ENCODE assay signal across 23 cellular contexts in genomic region chr10:22545643-22546042, GRCh38.
DNase-seq lines count a peak whose midpoint lies in the region; ATAC-seq lines count a peak whose summit lies in the region.
"Had no signal": no experiment of that assay in that cellular context is flagged by ENCODE, and none has a peak within 500 bp of the region (broad histone marks: within the 10 kb centered on the region; RNA-seq: fewer than 3 reads in every experiment).

No MANE protein-coding gene starts in this region.

- H3K27me3 Mint-ChIP-seq in activated naive CD8-positive, alpha-beta T cell = no peaks in the 10 kb centered on the region
- no peaks in the 10 kb centered on the region for H3K27me3 Mint-ChIP-seq in activated naive CD8-positive, alpha-beta T cell treated with anti-CD3 and anti-CD28 coated beads for 36 hours
- peaks cover 0 to 3% of the 10 kb centered on the region in 2 donors for H3K27me3 Mint-ChIP-seq in CD8-positive, alpha-beta memory T cell
- H3K27me3 Mint-ChIP-seq in effector memory CD8-positive, alpha-beta T cell = no peaks in the 10 kb centered on the region
- no peaks in the 10 kb centered on the region for H3K27me3 Mint-ChIP-seq in stimulated activated naive CD8-positive, alpha-beta T cell treated with anti-CD3 and anti-CD28 coated beads, Interleukin-15, amount 100 ng/mL, for 72 hours

- peaks cover 21% of the 10 kb centered on the region for H3K4me1 Mint-ChIP-seq in activated naive CD8-positive, alpha-beta T cell (ENCODE audit: low read depth)
- peaks cover 16% of the 10 kb centered on the region for H3K4me1 Mint-ChIP-seq in activated naive CD8-positive, alpha-beta T cell treated with anti-CD3 and anti-CD28 coated beads for 36 hours
- H3K4me1 Mint-ChIP-seq in CD8-positive, alpha-beta memory T cell = peaks cover 17 to 28% (median 24%) of the 10 kb centered on the region in 3 donors
- H3K4me1 Mint-ChIP-seq in effector memory CD8-positive, alpha-beta T cell (ENCODE audit: low read depth in 2 of 2) = peaks cover 9 to 30% of the 10 kb centered on the region in 2 donors
- peaks cover 32% of the 10 kb centered on the region for H3K4me1 Mint-ChIP-seq in stimulated activated naive CD8-positive, alpha-beta T cell treated with anti-CD3 and anti-CD28 coated beads, Interleukin-15, amount 100 ng/mL, for 72 hours

- H3K4me3 Mint-ChIP-seq in activated naive CD8-positive, alpha-beta T cell = no peak overlapping the region
- no peak overlapping the region for H3K4me3 Mint-ChIP-seq in activated naive CD8-positive, alpha-beta T cell treated with anti-CD3 and anti-CD28 coated beads for 36 hours
- no peak overlapping the region for H3K4me3 Mint-ChIP-seq in CD8-positive, alpha-beta memory T cell
- H3K4me3 Mint-ChIP-seq in effector memory CD8-positive, alpha-beta T cell = no peak overlapping the region
- H3K4me3 Mint-ChIP-seq in stimulated activated naive CD8-positive, alpha-beta T cell treated with anti-CD3 and anti-CD28 coated beads, Interleukin-15, amount 100 ng/mL, for 72 hours = no peak overlapping the region
- H3K4me3 Mint-ChIP-seq: HFFc6 had no signal

- peak overlapping the region; percentile 58 for H3K27ac Mint-ChIP-seq in activated naive CD8-positive, alpha-beta T cell
- no peak overlapping the region for H3K27ac Mint-ChIP-seq in activated naive CD8-positive, alpha-beta T cell treated with anti-CD3 and anti-CD28 coated beads for 36 hours
- peak overlapping the region in 7 of 8 donors; percentile 33 to 80 (median 57) for H3K27ac Mint-ChIP-seq in CD8-positive, alpha-beta memory T cell
- H3K27ac Mint-ChIP-seq in effector memory CD8-positive, alpha-beta T cell = peak overlapping the region; percentile 73 to 90
- peak overlapping the region; percentile 57 to 59 for H3K27ac Mint-ChIP-seq in stimulated activated naive CD8-positive, alpha-beta T cell treated with anti-CD3 and anti-CD28 coated beads, Interleukin-15, amount 100 ng/mL, for 72 hours
- H3K27ac Mint-ChIP-seq: HFFc6 had no signal

- DNase-seq in activated naive CD8-positive, alpha-beta T cell treated with anti-CD3 and anti-CD28 coated beads for 36 hours = no peak
- no peak for DNase-seq in CD8-positive, alpha-beta memory T cell
- no peak for DNase-seq in effector memory CD8-positive, alpha-beta T cell
- no peak for DNase-seq in stimulated activated naive CD8-positive, alpha-beta T cell treated with anti-CD3 and anti-CD28 coated beads, Interleukin-15, amount 100 ng/mL, for 72 hours
- no peak for DNase-seq in middle frontal gyrus (ENCODE audit: extremely low spot score, low spot score)
- DNase-seq: COR-L47; DMS79; H7; HFFc6; IMR-90; NCI-H1105; NCI-H146; NCI-H2029 treated with DMSO at 0.1 percent for 48 hours; NCI-H226; NCI-H510A treated with DMSO at 0.1 percent for 48 hours; NCI-H774; NK-92 treated with Interleukin-12 subunit alpha and Interleukin-12 subunit beta, amount 100 ng/mL, for 24 hours; SHP77 treated with DMSO at 0.1 percent for 48 hours had no signal

- ATAC-seq in effector memory CD8-positive, alpha-beta T cell (replicated peaks) = no peak
- no peak for ATAC-seq in stimulated activated naive CD8-positive, alpha-beta T cell treated with anti-CD3 and anti-CD28 coated beads, Interleukin-15, amount 100 ng/mL, for 72 hours
- ATAC-seq in HG03342 (IDR thresholded peaks at IDR 0.05; ENCODE audit: unreplicated experiment) = no peak

- H3K4me1 ChIP-seq in CD8-positive, alpha-beta memory T cell (ENCODE audit: insufficient read depth, low read length) = peaks cover 10% of the 10 kb centered on the region

- H3K36me3 ChIP-seq in CD8-positive, alpha-beta memory T cell (ENCODE audit: insufficient read depth, low read length) = peaks cover 77% of the 10 kb centered on the region

- H3K27me3 ChIP-seq in CD8-positive, alpha-beta memory T cell (ENCODE audit: insufficient read depth, low read length, poor library complexity, severe bottlenecking) = no peaks in the 10 kb centered on the region

- no peaks in the 10 kb centered on the region for H3K9me3 Mint-ChIP-seq in activated naive CD8-positive, alpha-beta T cell (ENCODE audit: low read depth)
- no peaks in the 10 kb centered on the region for H3K9me3 Mint-ChIP-seq in activated naive CD8-positive, alpha-beta T cell treated with anti-CD3 and anti-CD28 coated beads for 36 hours
- H3K9me3 Mint-ChIP-seq in CD8-positive, alpha-beta memory T cell = no peaks in the 10 kb centered on the region
- no peaks in the 10 kb centered on the region for H3K9me3 Mint-ChIP-seq in effector memory CD8-positive, alpha-beta T cell
- H3K9me3 Mint-ChIP-seq in stimulated activated naive CD8-positive, alpha-beta T cell treated with anti-CD3 and anti-CD28 coated beads, Interleukin-15, amount 100 ng/mL, for 72 hours = no peaks in the 10 kb centered on the region
- H3K9me3 Mint-ChIP-seq: HFFc6 had no signal

- no peaks in the 10 kb centered on the region for H3K9me3 ChIP-seq in CD8-positive, alpha-beta memory T cell (ENCODE audit: low read length)

- H3K27ac ChIP-seq in CD8-positive, alpha-beta memory T cell (ENCODE audit: low read depth, low read length) = no peak overlapping the region
- H3K27ac ChIP-seq: C4-2B, RWPE1, SK-N-MC had no signal

- CTCF ChIA-PET in CD8-positive, alpha-beta memory T cell (lab: Charles Lee) = no interaction called here

- POLR2A ChIA-PET in CD8-positive, alpha-beta memory T cell (lab: Charles Lee) = no interaction called here

- H3K4me3 ChIP-seq in CD8-positive, alpha-beta memory T cell (ENCODE audit: low read length) = no peak overlapping the region
- H3K4me3 ChIP-seq: SK-N-MC had no signal

- peaks cover 11% of the 10 kb centered on the region for H3K36me3 Mint-ChIP-seq in activated naive CD8-positive, alpha-beta T cell
- H3K36me3 Mint-ChIP-seq in activated naive CD8-positive, alpha-beta T cell treated with anti-CD3 and anti-CD28 coated beads for 36 hours = peaks cover 44% of the 10 kb centered on the region
- H3K36me3 Mint-ChIP-seq in CD8-positive, alpha-beta memory T cell = peaks cover 7 to 93% (median 27%) of the 10 kb centered on the region in 3 donors
- peaks cover 86% of the 10 kb centered on the region for H3K36me3 Mint-ChIP-seq in effector memory CD8-positive, alpha-beta T cell (ENCODE audit: insufficient read depth)
